ENCODE assay signal across 11 cellular contexts in genomic region chr16:77600555-77600954, GRCh38.
"Had no signal": no experiment of that assay in that cellular context is flagged by ENCODE, and none has a peak within 500 bp of the region (broad histone marks: within the 10 kb centered on the region; RNA-seq: fewer than 3 reads in every experiment).

No MANE protein-coding gene starts in this region.

- H3K27ac ChIP-seq: adrenal gland, ascending aorta, body of pancreas, brain microvascular endothelial cell, breast epithelium, cardiac muscle cell had no signal

- H3K9me3 ChIP-seq: adrenal gland, ascending aorta had no signal

- ATAC-seq: activated naive CD4-positive, alpha-beta T cell treated with anti-CD3 and anti-CD28 coated beads, Interleukin-2, amount 50 U/mL, for 72 hours; activated naive CD8-positive, alpha-beta T cell treated with anti-CD3 and anti-CD28 coated beads, Interleukin-2, amount 50 U/mL, for 24 hours; activated T-cell treated with anti-CD3 and anti-CD28 coated beads, Interleukin-2, amount 50 U/mL, for 4 hours; activated T-cell treated with anti-CD3 and anti-CD28 coated beads, Interleukin-2, amount 50 U/mL, for 72 hours; activated T-helper 17 cell treated with anti-CD3 and anti-CD28 coated beads, Interleukin-2, amount 50 U/mL, for 72 hours; body of pancreas had no signal

- H3K4me1 ChIP-seq: adrenal gland, ascending aorta, body of pancreas, breast epithelium had no signal

- H3K4me3 ChIP-seq: adrenal gland, ascending aorta, body of pancreas, breast epithelium, cardiac muscle cell had no signal

- H3K36me3 ChIP-seq: adrenal gland, ascending aorta, brain microvascular endothelial cell, breast epithelium, cardiac muscle cell had no signal
